ENCODE assay signal across 17 cellular contexts in the genomic region with DNA sequence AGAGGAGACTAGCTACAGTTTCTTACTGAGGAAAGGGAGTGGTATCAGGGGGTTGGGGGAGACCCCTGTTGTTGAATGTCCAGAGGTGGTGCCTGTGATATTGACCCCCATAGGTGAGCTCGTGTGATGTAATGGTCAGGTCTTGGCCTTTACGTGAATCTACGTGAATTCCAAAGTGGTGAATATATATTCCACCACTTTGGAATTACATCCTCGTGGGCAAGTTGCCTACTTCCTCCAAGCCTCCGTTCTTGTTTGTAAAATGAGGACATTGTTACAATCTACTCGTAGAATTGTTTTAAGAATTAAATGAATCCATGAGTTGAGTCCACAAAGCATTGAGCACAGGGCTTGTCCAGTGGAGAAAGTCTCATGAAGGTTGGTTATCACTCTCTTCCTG. TPM values are rescaled to one million over a fixed set of nuclear protein-coding genes. Genes with fewer than 3 reads are reported as not detected.
A peak's percentile ranks its signal among the peaks of the same experiment; 100 is the strongest.
DNase-seq lines count a peak whose midpoint lies in the region; ATAC-seq lines count a peak whose summit lies in the region.
"Had no signal": no experiment of that assay in that cellular context is flagged by ENCODE, and none has a peak within 500 bp of the region (broad histone marks: within the 10 kb centered on the region; RNA-seq: fewer than 3 reads in every experiment).

No MANE protein-coding gene starts in this region.

- peaks cover 2 to 15% of the 10 kb centered on the region in 2 donors for H3K9me3 Mint-ChIP-seq in activated T-cell treated with anti-CD3 and anti-CD28 coated beads, Interleukin-2, amount 50 U/mL, for 72 hours
- peaks cover 15% of the 10 kb centered on the region for H3K9me3 Mint-ChIP-seq in activated T-helper 17 cell treated with anti-CD3 and anti-CD28 coated beads, Interleukin-2, amount 50 U/mL, for 72 hours
- peaks cover under 1 to 21% (median 4%) of the 10 kb centered on the region in 11 donors for H3K9me3 Mint-ChIP-seq in naive thymus-derived CD4-positive, alpha-beta T cell

- H3K36me3 Mint-ChIP-seq in activated T-cell treated with anti-CD3 and anti-CD28 coated beads, Interleukin-2, amount 50 U/mL, for 72 hours (ENCODE audit: insufficient read depth in 2 of 2): peaks cover 13 to 19% of the 10 kb centered on the region in 2 donors
- peaks cover 40% of the 10 kb centered on the region for H3K36me3 Mint-ChIP-seq in activated T-helper 17 cell treated with anti-CD3 and anti-CD28 coated beads, Interleukin-2, amount 50 U/mL, for 72 hours (ENCODE audit: low read depth)
- H3K36me3 Mint-ChIP-seq in naive thymus-derived CD4-positive, alpha-beta T cell: peaks cover 9 to 40% (median 29%) of the 10 kb centered on the region in 5 donors

- H3K27ac Mint-ChIP-seq in activated T-cell treated with anti-CD3 and anti-CD28 coated beads, Interleukin-2, amount 50 U/mL, for 72 hours: peak overlapping the region; percentile 39
- peak overlapping the region; percentile 90 for H3K27ac Mint-ChIP-seq in activated T-helper 17 cell treated with anti-CD3 and anti-CD28 coated beads, Interleukin-2, amount 50 U/mL, for 72 hours
- H3K27ac Mint-ChIP-seq in naive thymus-derived CD4-positive, alpha-beta T cell: peak overlapping the region in 6 of 9 donors; percentile 6 to 96 (median 82)
- H3K27ac Mint-ChIP-seq: CD8-positive, alpha-beta memory T cell had no signal

- peaks cover 49% of the 10 kb centered on the region for H3K4me1 Mint-ChIP-seq in activated T-cell treated with anti-CD3 and anti-CD28 coated beads, Interleukin-2, amount 50 U/mL, for 72 hours (ENCODE audit: low read depth)
- H3K4me1 Mint-ChIP-seq in activated T-helper 17 cell treated with anti-CD3 and anti-CD28 coated beads, Interleukin-2, amount 50 U/mL, for 72 hours: peaks cover 42% of the 10 kb centered on the region
- H3K4me1 Mint-ChIP-seq in naive thymus-derived CD4-positive, alpha-beta T cell: peaks cover 19 to 78% (median 63%) of the 10 kb centered on the region in 7 donors

- H3K4me3 ChIP-seq in naive thymus-derived CD4-positive, alpha-beta T cell (ENCODE audit: low read length): no peak overlapping the region
- H3K4me3 ChIP-seq: BLaER1 treated with 17β-estradiol and CSF1 and Interleukin-3, amounts not matched to agents 10 nM and 100 nM had no signal

- H3K9me3 ChIP-seq in naive thymus-derived CD4-positive, alpha-beta T cell (ENCODE audit: control insufficient read depth in 2 of 3, low read length in 3 of 3): no peaks in the 10 kb centered on the region

- intact Hi-C loops in naive thymus-derived CD4-positive, alpha-beta T cell (cut with micrococcal nuclease): no loop called here
- intact Hi-C loops in left cardiac atrium (cut with DNase I): no loop called here

- CTCF ChIA-PET in naive thymus-derived CD4-positive, alpha-beta T cell (lab: Charles Lee): no interaction called here

- no peak for ATAC-seq in activated T-cell treated with anti-CD3 and anti-CD28 coated beads, Interleukin-2, amount 50 U/mL, for 72 hours (replicated peaks in 1 of 2)
- no peak for ATAC-seq in activated T-helper 17 cell treated with anti-CD3 and anti-CD28 coated beads, Interleukin-2, amount 50 U/mL, for 72 hours (replicated peaks)
- no peak for ATAC-seq in naive thymus-derived CD4-positive, alpha-beta T cell
- ATAC-seq in left cardiac atrium: no peak

- no peaks in the 10 kb centered on the region for H3K27me3 Mint-ChIP-seq in activated T-cell treated with anti-CD3 and anti-CD28 coated beads, Interleukin-2, amount 50 U/mL, for 72 hours (ENCODE audit: low read depth)
- no peaks in the 10 kb centered on the region for H3K27me3 Mint-ChIP-seq in activated T-helper 17 cell treated with anti-CD3 and anti-CD28 coated beads, Interleukin-2, amount 50 U/mL, for 72 hours
- no peaks in the 10 kb centered on the region for H3K27me3 Mint-ChIP-seq in naive thymus-derived CD4-positive, alpha-beta T cell

- POLR2A ChIA-PET in naive thymus-derived CD4-positive, alpha-beta T cell (lab: Charles Lee): interaction anchor here (0.7 kb wide), 1 partner anchor 10 kb away, joined by 3 read pairs; no protein-coding TSS in a partner anchor

- no peaks in the 10 kb centered on the region for H3K27me3 ChIP-seq in naive thymus-derived CD4-positive, alpha-beta T cell (ENCODE audit: control insufficient read depth in 2 of 2, insufficient read depth in 2 of 2, low read length in 2 of 2)
- H3K27me3 ChIP-seq: BLaER1 treated with 17β-estradiol and CSF1 and Interleukin-3, amounts not matched to agents 10 nM and 100 nM had no signal

- H3K36me3 ChIP-seq in naive thymus-derived CD4-positive, alpha-beta T cell (ENCODE audit: control insufficient read depth in 2 of 3, insufficient read depth in 3 of 3, low read length in 3 of 3): no peaks in the 10 kb centered on the region
- H3K36me3 ChIP-seq: BLaER1 treated with 17β-estradiol and CSF1 and Interleukin-3, amounts not matched to agents 10 nM and 100 nM had no signal

- DNase-seq in activated T-cell treated with anti-CD3 and anti-CD28 coated beads, Interleukin-2, amount 50 U/mL, for 72 hours: no peak
- no peak for DNase-seq in activated T-cell treated with anti-CD3 and anti-CD28 coated beads, Interleukin-2, amount 50 U/mL, for 48 hours
- peak; percentile 57 for DNase-seq in M059J (ENCODE audit: low read depth)
- DNase-seq in naive thymus-derived CD4-positive, alpha-beta T cell: no peak
- no peak for DNase-seq in NCI-H1105 (lab: John Stamatoyannopoulos, UW)
- DNase-seq in left cardiac atrium: no peak
- DNase-seq: CD8-positive, alpha-beta memory T cell; DMS79 treated with DMSO at 0.1 percent for 48 hours; Kasumi-1; NCI-H1417; NCI-H187; NCI-H2107; NCI-H510A; NCI-H748 treated with DMSO at 0.1 percent for 48 hours; SIG-M5 had no signal

- peaks cover 0 to 16% of the 10 kb centered on the region in 2 donors for H3K4me1 ChIP-seq in naive thymus-derived CD4-positive, alpha-beta T cell (ENCODE audit: control insufficient read depth in 2 of 2, insufficient read depth in 2 of 2, low read length in 2 of 2)
- H3K4me1 ChIP-seq: BLaER1 treated with 17β-estradiol and CSF1 and Interleukin-3, amounts not matched to agents 10 nM and 100 nM had no signal

- no peak overlapping the region for H3K27ac ChIP-seq in naive thymus-derived CD4-positive, alpha-beta T cell (ENCODE audit: low read depth, low read length)
- H3K27ac ChIP-seq: BLaER1 treated with 17β-estradiol and CSF1 and Interleukin-3, amounts not matched to agents 10 nM and 100 nM had no signal

- peak overlapping the region in 1 of 2 donors; percentile 27 for H3K4me3 Mint-ChIP-seq in activated T-cell treated with anti-CD3 and anti-CD28 coated beads, Interleukin-2, amount 50 U/mL, for 72 hours
- peak overlapping the region; percentile 58 for H3K4me3 Mint-ChIP-seq in activated T-helper 17 cell treated with anti-CD3 and anti-CD28 coated beads, Interleukin-2, amount 50 U/mL, for 72 hours
- H3K4me3 Mint-ChIP-seq in naive thymus-derived CD4-positive, alpha-beta T cell: no peak overlapping the region
- H3K4me3 Mint-ChIP-seq: CD8-positive, alpha-beta memory T cell had no signal

RNA-seq across cellular contexts. Expression of gene TSHZ2, which starts 47.3 kb away (rescaled TPM):
- total RNA-seq in activated T-cell treated with anti-CD3 and anti-CD28 coated beads, Interleukin-2, amount 50 U/mL, for 72 hours: 10 to 100 TPM; 29.3 to 56.7 TPM
- total RNA-seq in M059J (2014; rRNA removed; shearing (Covaris generic)): 5.5 and 11.9 TPM in 2 replicates
- 10 to 100 TPM; 29.8 to 58.2 TPM for total RNA-seq in activated T-helper 17 cell treated with anti-CD3 and anti-CD28 coated beads, Interleukin-2, amount 50 U/mL, for 72 hours
- 10 to 100 TPM; 21.0 to 84.5 (median 59.2) TPM for total RNA-seq in naive thymus-derived CD4-positive, alpha-beta T cell
- 1 to 10 TPM; 6.0 to 7.7 TPM for polyA plus RNA-seq in naive thymus-derived CD4-positive, alpha-beta T cell
- total RNA-seq in left cardiac atrium: 10 to 100 TPM; 12.0 to 12.6 TPM

Comparison
In these comparisons a context has a peak if more than half of its experiments do, and no peak if none do; other contexts are left out.
1. H3K27ac Mint-ChIP-seq: peak in every context shown above with its lines; median percentile 90 in activated T-helper 17 cell treated with anti-CD3 and anti-CD28 coated beads, Interleukin-2, amount 50 U/mL, for 72 hours; 82 in naive thymus-derived CD4-positive, alpha-beta T cell; 39 in activated T-cell treated with anti-CD3 and anti-CD28 coated beads, Interleukin-2, amount 50 U/mL, for 72 hours.